Comparison of ENCODE assay signal across 1 cellular context in the genomic region with DNA sequence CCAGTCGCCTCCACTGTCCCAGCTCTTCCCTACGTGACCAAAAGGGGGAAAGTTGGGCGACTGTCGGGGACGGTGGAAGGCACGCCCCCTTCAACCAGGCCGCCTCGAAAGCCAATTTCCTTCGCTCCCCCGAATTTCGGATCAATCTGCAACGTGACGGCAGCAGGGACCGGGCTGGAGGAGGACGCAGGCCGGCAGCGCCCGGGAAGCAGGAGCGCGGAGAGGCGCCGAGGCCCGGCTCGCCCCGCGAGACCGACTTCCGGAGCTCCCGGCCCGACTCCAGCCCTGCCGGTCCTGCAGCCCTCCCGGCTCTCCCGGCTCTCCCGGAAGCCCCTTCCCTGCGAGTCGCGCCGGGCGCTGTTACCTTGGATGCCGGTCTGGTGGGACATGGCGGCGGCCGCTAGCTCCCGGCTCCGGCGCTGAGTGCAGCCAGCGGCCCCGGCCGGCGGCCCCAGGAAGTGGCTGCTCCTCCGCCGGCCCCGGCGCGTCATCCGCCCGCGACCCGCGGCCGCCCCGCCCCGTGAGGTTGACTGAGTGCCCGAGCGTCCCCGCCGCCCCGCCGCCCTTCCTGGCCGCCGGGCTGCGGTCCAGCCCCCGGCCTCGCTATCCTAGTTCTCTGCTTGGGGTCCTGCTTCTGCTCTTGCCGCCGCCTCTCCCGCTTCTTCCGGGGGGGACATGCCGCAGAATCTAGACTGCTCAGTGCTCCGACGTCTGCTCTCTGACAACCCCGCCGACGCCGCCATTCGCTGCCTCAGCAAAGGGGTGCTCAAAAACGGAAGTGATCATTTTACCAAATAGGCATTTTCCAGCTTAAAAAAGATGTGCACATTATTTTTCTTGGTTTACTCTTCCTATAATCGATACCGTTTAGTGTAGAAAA.
TF ChIP-seq lines count a peak whose summit lies in the region.

A gene (minus strand): TSS at position 461 of the 880 bp plus-strand sequence. CDS start 72 bp downstream, at position 389.

TF ChIP-seq in H1, 55 proteins besides CTCF, POLR2A, EP300 and RAD21 (continued from another document):
- TF ChIP-seq SIN3A (conservative IDR thresholded peaks at IDR 0.05 in 1 of 2, IDR thresholded peaks at IDR 0.05 in 1 of 2; ENCODE audit: low read depth in 1 of 2, low read length in 2 of 2) (peak in 1 of 2 experiments; percentile 38; a peak in 1 of 4 replicates), CREB1 (IDR thresholded peaks at IDR 0.05) (peak; percentile 94), BRCA1 (IDR thresholded peaks at IDR 0.05; ENCODE audit: low read depth, low read length) (no peak), TAF1 (IDR thresholded peaks at IDR 0.05; ENCODE audit: low read depth, low read length) (peak; percentile 92), CHD1 (IDR thresholded peaks at IDR 0.05; ENCODE audit: low read depth, low read length) (no peak), KDM5A (IDR thresholded peaks at IDR 0.05; ENCODE audit: low read length) (no peak), BCL11A (IDR thresholded peaks at IDR 0.05; ENCODE audit: low read depth in 2 of 2, low read length in 2 of 2) (no peak), SIX5 (IDR thresholded peaks at IDR 0.05; ENCODE audit: low read depth, low read length) (no peak), KDM4A (IDR thresholded peaks at IDR 0.05; ENCODE audit: low read depth, low read length, severe bottlenecking) (peak; percentile 83), POLR2AphosphoS5 (IDR thresholded peaks at IDR 0.05; ENCODE audit: low read depth, low read length) (peak; percentile 39; the same call in 1 of the 2 replicates), ZNF274 (IDR thresholded peaks at IDR 0.05; ENCODE audit: borderline replicate concordance, extremely low read depth, low read length) (no peak), RBBP5 (IDR thresholded peaks at IDR 0.05; ENCODE audit: borderline replicate concordance, low read depth, low read length) (peak; percentile 94; the same call in 1 of the 2 replicates), BACH1 (IDR thresholded peaks at IDR 0.05; ENCODE audit: low read length) (no peak), CEBPB (IDR thresholded peaks at IDR 0.05; ENCODE audit: low read depth, low read length) (no peak), TCF12 (IDR thresholded peaks at IDR 0.05; ENCODE audit: low read depth, low read length) (no peak), CHD2 (IDR thresholded peaks at IDR 0.05; ENCODE audit: low read length) (no peak; the same call in 1 of the 2 replicates), SIRT6 (IDR thresholded peaks at IDR 0.05; ENCODE audit: low read length) (no peak), HDAC2 (IDR thresholded peaks at IDR 0.05; ENCODE audit: borderline replicate concordance in 1 of 2, low read depth in 2 of 2, low read length in 2 of 2) (peak in 1 of 2 experiments; percentile 38; a peak in 1 of 4 replicates), GTF2F1 (IDR thresholded peaks at IDR 0.05; ENCODE audit: borderline replicate concordance, low read depth, low read length) (no peak), SP4 (IDR thresholded peaks at IDR 0.05; ENCODE audit: low read length) (no peak), CBX8 (IDR thresholded peaks at IDR 0.05; ENCODE audit: borderline replicate concordance, low read depth, low read length) (no peak), MAFK (IDR thresholded peaks at IDR 0.05; ENCODE audit: low read depth, low read length) (no peak), JUND (IDR thresholded peaks at IDR 0.05; ENCODE audit: low read length) (no peak), TBP (IDR thresholded peaks at IDR 0.05; ENCODE audit: low read depth, low read length) (peak; percentile 62), SUZ12 (IDR thresholded peaks at IDR 0.05; ENCODE audit: low read length) (no peak), SRF (IDR thresholded peaks at IDR 0.05; ENCODE audit: low read depth, low read length) (0 out of 2 replicates have a peak, but pooled peaks have one; percentile 25), POU5F1 (IDR thresholded peaks at IDR 0.05; ENCODE audit: low read depth, low read length) (no peak), SP1 (IDR thresholded peaks at IDR 0.05; ENCODE audit: low read depth, low read length) (no peak), TAF7 (optimal IDR thresholded peaks at IDR 0.05; ENCODE audit: borderline replicate concordance, low read depth, low read length) (peak; percentile 16), YY1 (IDR thresholded peaks at IDR 0.05; ENCODE audit: low read depth, low read length) (peak; percentile 65), RNF2 (IDR thresholded peaks at IDR 0.05; ENCODE audit: borderline replicate concordance, low read depth, low read length, missing control alignments, poor library complexity, severe bottlenecking) (no peak), EZH2 (IDR thresholded peaks at IDR 0.05; ENCODE audit: low read depth, low read length, severe bottlenecking) (no peak), ASH2L (IDR thresholded peaks at IDR 0.05; ENCODE audit: low read length) (peak; percentile 96)
- TF ChIP-seq, protein P1, sequence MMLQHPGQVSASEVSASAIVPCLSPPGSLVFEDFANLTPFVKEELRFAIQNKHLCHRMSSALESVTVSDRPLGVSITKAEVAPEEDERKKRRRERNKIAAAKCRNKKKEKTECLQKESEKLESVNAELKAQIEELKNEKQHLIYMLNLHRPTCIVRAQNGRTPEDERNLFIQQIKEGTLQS (IDR thresholded peaks at IDR 0.05; ENCODE audit: insufficient read depth, low read depth, low read length), result no peak
- TF ChIP-seq, protein P2, sequence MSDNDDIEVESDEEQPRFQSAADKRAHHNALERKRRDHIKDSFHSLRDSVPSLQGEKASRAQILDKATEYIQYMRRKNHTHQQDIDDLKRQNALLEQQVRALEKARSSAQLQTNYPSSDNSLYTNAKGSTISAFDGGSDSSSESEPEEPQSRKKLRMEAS (IDR thresholded peaks at IDR 0.05), result no peak; the same call in 1 of the 2 replicates
- TF ChIP-seq, protein P3, sequence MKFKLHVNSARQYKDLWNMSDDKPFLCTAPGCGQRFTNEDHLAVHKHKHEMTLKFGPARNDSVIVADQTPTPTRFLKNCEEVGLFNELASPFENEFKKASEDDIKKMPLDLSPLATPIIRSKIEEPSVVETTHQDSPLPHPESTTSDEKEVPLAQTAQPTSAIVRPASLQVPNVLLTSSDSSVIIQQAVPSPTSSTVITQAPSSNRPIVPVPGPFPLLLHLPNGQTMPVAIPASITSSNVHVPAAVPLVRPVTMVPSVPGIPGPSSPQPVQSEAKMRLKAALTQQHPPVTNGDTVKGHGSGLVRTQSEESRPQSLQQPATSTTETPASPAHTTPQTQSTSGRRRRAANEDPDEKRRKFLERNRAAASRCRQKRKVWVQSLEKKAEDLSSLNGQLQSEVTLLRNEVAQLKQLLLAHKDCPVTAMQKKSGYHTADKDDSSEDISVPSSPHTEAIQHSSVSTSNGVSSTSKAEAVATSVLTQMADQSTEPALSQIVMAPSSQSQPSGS (IDR thresholded peaks at IDR 0.05; ENCODE audit: low read length), result no peak
- TF ChIP-seq, protein P4, sequence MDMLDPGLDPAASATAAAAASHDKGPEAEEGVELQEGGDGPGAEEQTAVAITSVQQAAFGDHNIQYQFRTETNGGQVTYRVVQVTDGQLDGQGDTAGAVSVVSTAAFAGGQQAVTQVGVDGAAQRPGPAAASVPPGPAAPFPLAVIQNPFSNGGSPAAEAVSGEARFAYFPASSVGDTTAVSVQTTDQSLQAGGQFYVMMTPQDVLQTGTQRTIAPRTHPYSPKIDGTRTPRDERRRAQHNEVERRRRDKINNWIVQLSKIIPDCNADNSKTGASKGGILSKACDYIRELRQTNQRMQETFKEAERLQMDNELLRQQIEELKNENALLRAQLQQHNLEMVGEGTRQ (IDR thresholded peaks at IDR 0.05; ENCODE audit: low read length), result no peak
- TF ChIP-seq, protein P5, sequence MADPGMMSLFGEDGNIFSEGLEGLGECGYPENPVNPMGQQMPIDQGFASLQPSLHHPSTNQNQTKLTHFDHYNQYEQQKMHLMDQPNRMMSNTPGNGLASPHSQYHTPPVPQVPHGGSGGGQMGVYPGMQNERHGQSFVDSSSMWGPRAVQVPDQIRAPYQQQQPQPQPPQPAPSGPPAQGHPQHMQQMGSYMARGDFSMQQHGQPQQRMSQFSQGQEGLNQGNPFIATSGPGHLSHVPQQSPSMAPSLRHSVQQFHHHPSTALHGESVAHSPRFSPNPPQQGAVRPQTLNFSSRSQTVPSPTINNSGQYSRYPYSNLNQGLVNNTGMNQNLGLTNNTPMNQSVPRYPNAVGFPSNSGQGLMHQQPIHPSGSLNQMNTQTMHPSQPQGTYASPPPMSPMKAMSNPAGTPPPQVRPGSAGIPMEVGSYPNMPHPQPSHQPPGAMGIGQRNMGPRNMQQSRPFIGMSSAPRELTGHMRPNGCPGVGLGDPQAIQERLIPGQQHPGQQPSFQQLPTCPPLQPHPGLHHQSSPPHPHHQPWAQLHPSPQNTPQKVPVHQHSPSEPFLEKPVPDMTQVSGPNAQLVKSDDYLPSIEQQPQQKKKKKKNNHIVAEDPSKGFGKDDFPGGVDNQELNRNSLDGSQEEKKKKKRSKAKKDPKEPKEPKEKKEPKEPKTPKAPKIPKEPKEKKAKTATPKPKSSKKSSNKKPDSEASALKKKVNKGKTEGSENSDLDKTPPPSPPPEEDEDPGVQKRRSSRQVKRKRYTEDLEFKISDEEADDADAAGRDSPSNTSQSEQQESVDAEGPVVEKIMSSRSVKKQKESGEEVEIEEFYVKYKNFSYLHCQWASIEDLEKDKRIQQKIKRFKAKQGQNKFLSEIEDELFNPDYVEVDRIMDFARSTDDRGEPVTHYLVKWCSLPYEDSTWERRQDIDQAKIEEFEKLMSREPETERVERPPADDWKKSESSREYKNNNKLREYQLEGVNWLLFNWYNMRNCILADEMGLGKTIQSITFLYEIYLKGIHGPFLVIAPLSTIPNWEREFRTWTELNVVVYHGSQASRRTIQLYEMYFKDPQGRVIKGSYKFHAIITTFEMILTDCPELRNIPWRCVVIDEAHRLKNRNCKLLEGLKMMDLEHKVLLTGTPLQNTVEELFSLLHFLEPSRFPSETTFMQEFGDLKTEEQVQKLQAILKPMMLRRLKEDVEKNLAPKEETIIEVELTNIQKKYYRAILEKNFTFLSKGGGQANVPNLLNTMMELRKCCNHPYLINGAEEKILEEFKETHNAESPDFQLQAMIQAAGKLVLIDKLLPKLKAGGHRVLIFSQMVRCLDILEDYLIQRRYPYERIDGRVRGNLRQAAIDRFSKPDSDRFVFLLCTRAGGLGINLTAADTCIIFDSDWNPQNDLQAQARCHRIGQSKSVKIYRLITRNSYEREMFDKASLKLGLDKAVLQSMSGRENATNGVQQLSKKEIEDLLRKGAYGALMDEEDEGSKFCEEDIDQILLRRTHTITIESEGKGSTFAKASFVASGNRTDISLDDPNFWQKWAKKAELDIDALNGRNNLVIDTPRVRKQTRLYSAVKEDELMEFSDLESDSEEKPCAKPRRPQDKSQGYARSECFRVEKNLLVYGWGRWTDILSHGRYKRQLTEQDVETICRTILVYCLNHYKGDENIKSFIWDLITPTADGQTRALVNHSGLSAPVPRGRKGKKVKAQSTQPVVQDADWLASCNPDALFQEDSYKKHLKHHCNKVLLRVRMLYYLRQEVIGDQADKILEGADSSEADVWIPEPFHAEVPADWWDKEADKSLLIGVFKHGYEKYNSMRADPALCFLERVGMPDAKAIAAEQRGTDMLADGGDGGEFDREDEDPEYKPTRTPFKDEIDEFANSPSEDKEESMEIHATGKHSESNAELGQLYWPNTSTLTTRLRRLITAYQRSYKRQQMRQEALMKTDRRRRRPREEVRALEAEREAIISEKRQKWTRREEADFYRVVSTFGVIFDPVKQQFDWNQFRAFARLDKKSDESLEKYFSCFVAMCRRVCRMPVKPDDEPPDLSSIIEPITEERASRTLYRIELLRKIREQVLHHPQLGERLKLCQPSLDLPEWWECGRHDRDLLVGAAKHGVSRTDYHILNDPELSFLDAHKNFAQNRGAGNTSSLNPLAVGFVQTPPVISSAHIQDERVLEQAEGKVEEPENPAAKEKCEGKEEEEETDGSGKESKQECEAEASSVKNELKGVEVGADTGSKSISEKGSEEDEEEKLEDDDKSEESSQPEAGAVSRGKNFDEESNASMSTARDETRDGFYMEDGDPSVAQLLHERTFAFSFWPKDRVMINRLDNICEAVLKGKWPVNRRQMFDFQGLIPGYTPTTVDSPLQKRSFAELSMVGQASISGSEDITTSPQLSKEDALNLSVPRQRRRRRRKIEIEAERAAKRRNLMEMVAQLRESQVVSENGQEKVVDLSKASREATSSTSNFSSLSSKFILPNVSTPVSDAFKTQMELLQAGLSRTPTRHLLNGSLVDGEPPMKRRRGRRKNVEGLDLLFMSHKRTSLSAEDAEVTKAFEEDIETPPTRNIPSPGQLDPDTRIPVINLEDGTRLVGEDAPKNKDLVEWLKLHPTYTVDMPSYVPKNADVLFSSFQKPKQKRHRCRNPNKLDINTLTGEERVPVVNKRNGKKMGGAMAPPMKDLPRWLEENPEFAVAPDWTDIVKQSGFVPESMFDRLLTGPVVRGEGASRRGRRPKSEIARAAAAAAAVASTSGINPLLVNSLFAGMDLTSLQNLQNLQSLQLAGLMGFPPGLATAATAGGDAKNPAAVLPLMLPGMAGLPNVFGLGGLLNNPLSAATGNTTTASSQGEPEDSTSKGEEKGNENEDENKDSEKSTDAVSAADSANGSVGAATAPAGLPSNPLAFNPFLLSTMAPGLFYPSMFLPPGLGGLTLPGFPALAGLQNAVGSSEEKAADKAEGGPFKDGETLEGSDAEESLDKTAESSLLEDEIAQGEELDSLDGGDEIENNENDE (IDR thresholded peaks at IDR 0.05; ENCODE audit: insufficient replicate concordance, low read length), result no peak
